In genomic region chr16:30761928-30762902, GRCh38 we compare ENCODE assay signal across 8 cellular contexts. TPM values are rescaled to one million over a fixed set of nuclear protein-coding genes. Genes with fewer than 3 reads are reported as not detected.
DNase-seq lines count a peak whose midpoint lies in the region; ATAC-seq, FAIRE-seq and TF ChIP-seq lines count a peak whose summit lies in the region.

Gene CFAP119, minus strand, starts transcription at chr16:30762062. Its CDS starts 314 bp downstream, at chr16:30761748.
Gene RNF40, plus strand, starts transcription at chr16:30762322. Its CDS starts 224 bp downstream, at chr16:30762546.

- H3K4me1 Mint-ChIP-seq in Calu3 (ENCODE audit: low read depth, unreplicated experiment), result peaks cover 24% of the 10 kb centered on the region

- TF ChIP-seq CTCF in Calu3 (IDR thresholded peaks at IDR 0.05; ENCODE audit: unreplicated experiment), result no peak

- peak; percentile 98 for DNase-seq in Calu3
- DNase-seq in NT2/D1 (ENCODE audit: low read depth, low spot score), result peak; percentile 97
- DNase-seq in activated CD8-positive, alpha-beta memory T cell treated with anti-CD3 and anti-CD28 coated beads, Interleukin-2, amount 50 U/mL, for 24 hours (ENCODE audit: extremely low read depth), result peak; percentile 86
- DNase-seq in mesenteric fat pad (ENCODE audit: low spot score), result peak; percentile 98
- DNase-seq in stimulated activated CD8-positive, alpha-beta memory T cell treated with anti-CD3 and anti-CD28 coated beads, Interleukin-15, amount 100 ng/mL, for 1 hour (ENCODE audit: low read depth), result peak; percentile 73

- peak within 1 kb of the TSS; percentile 94 for H3K27ac Mint-ChIP-seq in Calu3 (ENCODE audit: unreplicated experiment)

- H3K4me3 Mint-ChIP-seq in Calu3 (ENCODE audit: low read depth, unreplicated experiment), result peak within 1 kb of the TSS; percentile 96

- ATAC-seq in GM21423 (IDR thresholded peaks at IDR 0.05; ENCODE audit: unreplicated experiment), result peak; percentile 81

- TSS peak; percentile 78 for BruUV-seq in Calu3 (replicated peaks; lab: Mats Ljungman, UMichigan)

- H3K27me3 Mint-ChIP-seq in Calu3 (ENCODE audit: unreplicated experiment), result no peaks in the 10 kb centered on the region

- H3K27me3 ChIP-seq in HUES48 (ENCODE audit: control insufficient read depth, insufficient read depth, low read length) (no peaks in the 10 kb centered on the region), NT2/D1 (ENCODE audit: insufficient read depth, insufficient read length) (no peaks in the 10 kb centered on the region)

- H3K9ac ChIP-seq in HUES48 (ENCODE audit: low read depth, low read length) (peak within 1 kb of the TSS; percentile 67), NT2/D1 (ENCODE audit: insufficient read length, low read depth) (peak within 1 kb of the TSS; percentile 94)

- no peaks in the 10 kb centered on the region for H3K9me3 Mint-ChIP-seq in Calu3 (ENCODE audit: low read depth, unreplicated experiment)

- CTCF ChIA-PET in Calu3 (lab: Charles Lee), result no interaction called here

- H3K4me1 ChIP-seq in HUES48 (ENCODE audit: control insufficient read depth, insufficient read depth, low read length), result peaks cover 3% of the 10 kb centered on the region; the same call in 1 of the 2 replicates
- peaks cover 10% of the 10 kb centered on the region for H3K4me1 ChIP-seq in NT2/D1 (ENCODE audit: insufficient read depth, insufficient read length)

- intact Hi-C loops in Calu3 (cut with micrococcal nuclease; ENCODE audit: unreplicated experiment), result loop anchor here (5.0 kb wide), 1 partner anchor 160 kb away; the partner anchor contains the start of gene FBXL19

- H3K4me3 ChIP-seq in HUES48 (ENCODE audit: low read depth, low read length) (peak within 1 kb of the TSS; percentile 91), NT2/D1 (ENCODE audit: insufficient read length, low read depth) (peak within 1 kb of the TSS; percentile 95)

- peaks cover 56% of the 10 kb centered on the region for H3K36me3 ChIP-seq in HUES48 (ENCODE audit: control insufficient read depth, insufficient read depth, low read length)
- H3K36me3 ChIP-seq in NT2/D1 (ENCODE audit: insufficient read depth, insufficient read length, low read length), result peaks cover 77% of the 10 kb centered on the region

- H3K36me3 Mint-ChIP-seq in Calu3 (ENCODE audit: insufficient read depth, unreplicated experiment), result peaks cover 71% of the 10 kb centered on the region

- H3K9me3 ChIP-seq in HUES48 (ENCODE audit: control insufficient read depth, insufficient read depth, low read length) (no peaks in the 10 kb centered on the region), NT2/D1 (ENCODE audit: insufficient read depth, low read length) (no peaks in the 10 kb centered on the region)

- FAIRE-seq in endometrium (lab: Jason Lieb, UNC), result peak; percentile 96

- peak within 1 kb of the TSS; percentile 88 for H3K27ac ChIP-seq in HUES48 (ENCODE audit: low read depth, low read length)

RNA-seq across cellular contexts. Expression of gene CFAP119, which starts in this region (rescaled TPM):
- 13.7 and 13.8 TPM in 2 replicates for total RNA-seq in Calu3 (2022)
- 2.2 TPM for total RNA-seq in mesenteric fat pad

RNA-seq across cellular contexts. Expression of gene RNF40, which starts in this region (rescaled TPM):
- total RNA-seq in Calu3 (2022) (130 and 136 TPM in 2 replicates), mesenteric fat pad (97.5 TPM)

Comparison
In these comparisons a context has a peak if more than half of its experiments do, and no peak if none do; other contexts are left out.
1. Peak in every context shown above with its lines: DNase-seq, ATAC-seq, H3K4me3 ChIP-seq and H3K27ac ChIP-seq.